8 cellular contexts compared by ENCODE assay signal in the genomic region with DNA sequence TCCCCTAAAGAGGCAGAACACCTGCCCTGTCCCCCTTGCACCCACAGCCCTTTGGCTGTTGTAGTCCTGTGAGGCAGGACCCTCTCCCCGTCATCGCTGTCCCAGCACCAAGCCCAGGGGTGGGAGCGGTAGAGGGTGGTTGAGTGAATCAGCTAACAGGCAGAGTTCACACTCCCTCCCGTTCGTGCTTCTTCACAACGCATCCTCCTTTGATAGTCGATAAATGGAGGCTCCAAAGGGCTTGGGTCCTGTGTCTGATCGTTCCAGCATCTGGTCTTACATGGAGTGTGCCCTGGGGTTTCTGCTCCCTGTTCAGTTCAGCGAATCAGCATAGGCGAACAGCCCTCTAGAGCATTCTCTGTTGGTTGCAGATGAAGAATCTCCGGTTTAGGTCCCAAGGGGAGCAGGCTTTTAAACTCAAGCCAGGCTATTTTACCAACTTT. TPM values are rescaled to one million over a fixed set of nuclear protein-coding genes. Genes with fewer than 3 reads are reported as not detected.
DNase-seq lines count a peak whose midpoint lies in the region; ATAC-seq and TF ChIP-seq lines count a peak whose summit lies in the region.

No MANE protein-coding gene starts in this region.

- H3K36me3 Mint-ChIP-seq in activated naive CD4-positive, alpha-beta T cell treated with anti-CD3 and anti-CD28 coated beads for 36 hours (ENCODE audit: low read depth), result peaks cover 28% of the 10 kb centered on the region
- H3K36me3 Mint-ChIP-seq in activated CD4-positive, alpha-beta memory T cell treated with anti-CD3 and anti-CD28 coated beads for 36 hours, result peaks cover 44% of the 10 kb centered on the region

- H3K9me3 Mint-ChIP-seq in activated naive CD4-positive, alpha-beta T cell treated with anti-CD3 and anti-CD28 coated beads for 36 hours, result no peaks in the 10 kb centered on the region
- H3K9me3 Mint-ChIP-seq in activated CD4-positive, alpha-beta memory T cell treated with anti-CD3 and anti-CD28 coated beads for 36 hours, result no peaks in the 10 kb centered on the region

- intact Hi-C loops in activated naive CD4-positive, alpha-beta T cell treated with anti-CD3 and anti-CD28 coated beads for 36 hours (cut with micrococcal nuclease), result loop anchor here (1.0 to 5.0 kb wide), 8 partner anchors 29 to 552 kb away; partner anchors contain the start of genes CNBP, COPG1, IFT122 and RAB7A
- intact Hi-C loops in activated CD4-positive, alpha-beta memory T cell treated with anti-CD3 and anti-CD28 coated beads for 36 hours (cut with micrococcal nuclease), result loop anchor here (1.0 to 2.0 kb wide), 3 partner anchors 38 to 162 kb away; partner anchors contain the start of genes IFT122 and RAB43

- peak overlapping the region; percentile 70 to 98 (median 85) for H3K4me3 ChIP-seq in skin epidermis

- no peak for TF ChIP-seq CTCF in omental fat pad (IDR thresholded peaks at IDR 0.05)

- H3K4me1 Mint-ChIP-seq in activated naive CD4-positive, alpha-beta T cell treated with anti-CD3 and anti-CD28 coated beads for 36 hours (ENCODE audit: low read depth), result peaks cover 42% of the 10 kb centered on the region
- peaks cover 46% of the 10 kb centered on the region for H3K4me1 Mint-ChIP-seq in activated CD4-positive, alpha-beta memory T cell treated with anti-CD3 and anti-CD28 coated beads for 36 hours (ENCODE audit: low read depth)

- no peak for ATAC-seq in omental fat pad (ENCODE audit: low FRiP score)
- ATAC-seq in GM19463 (IDR thresholded peaks at IDR 0.05; ENCODE audit: unreplicated experiment), result no peak
- no peak for ATAC-seq in HG03354 (IDR thresholded peaks at IDR 0.05; ENCODE audit: poor library complexity, severe bottlenecking, unreplicated experiment)

- peak overlapping the region; percentile 90 for H3K27ac Mint-ChIP-seq in activated naive CD4-positive, alpha-beta T cell treated with anti-CD3 and anti-CD28 coated beads for 36 hours
- H3K27ac Mint-ChIP-seq in activated CD4-positive, alpha-beta memory T cell treated with anti-CD3 and anti-CD28 coated beads for 36 hours, result peak overlapping the region; percentile 89

- peak overlapping the region in 20 of 21 experiments; percentile 74 to 99 (median 95) for H3K27ac ChIP-seq in skin epidermis

- no peak for DNase-seq in activated naive CD4-positive, alpha-beta T cell treated with anti-CD3 and anti-CD28 coated beads for 36 hours
- no peak for DNase-seq in activated naive CD4-positive, alpha-beta T cell treated with Interleukin-2 at 50 U/mL for 16 hours
- DNase-seq in activated CD4-positive, alpha-beta memory T cell treated with anti-CD3 and anti-CD28 coated beads for 36 hours, result no peak
- DNase-seq in glomerular visceral epithelial cell (ENCODE audit: extremely low spot score) (peak; percentile 5), omental fat pad (ENCODE audit: low spot score) (no peak)

- no peaks in the 10 kb centered on the region for H3K27me3 Mint-ChIP-seq in activated naive CD4-positive, alpha-beta T cell treated with anti-CD3 and anti-CD28 coated beads for 36 hours (ENCODE audit: low read depth)
- H3K27me3 Mint-ChIP-seq in activated CD4-positive, alpha-beta memory T cell treated with anti-CD3 and anti-CD28 coated beads for 36 hours, result no peaks in the 10 kb centered on the region

- CTCF ChIA-PET in activated naive CD4-positive, alpha-beta T cell treated with anti-CD3 and anti-CD28 coated beads for 36 hours (lab: Charles Lee), result no interaction called here
- CTCF ChIA-PET in activated CD4-positive, alpha-beta memory T cell treated with anti-CD3 and anti-CD28 coated beads for 36 hours (lab: Charles Lee), result interaction anchor here (0.6 to 2.5 kb wide), 4 partner anchors 38 to 308 kb away, joined by 3 to 9 read pairs (median 4); a partner anchor contains a TSS

- POLR2A ChIA-PET in activated CD4-positive, alpha-beta memory T cell treated with anti-CD3 and anti-CD28 coated beads for 36 hours (lab: Charles Lee), result interaction anchor here (1.7 to 3.1 kb wide), 2 partner anchors 17 to 38 kb away, joined by 5 to 22 read pairs; a partner anchor contains a TSS

- peak overlapping the region; percentile 80 for H3K4me3 Mint-ChIP-seq in activated naive CD4-positive, alpha-beta T cell treated with anti-CD3 and anti-CD28 coated beads for 36 hours
- H3K4me3 Mint-ChIP-seq in activated CD4-positive, alpha-beta memory T cell treated with anti-CD3 and anti-CD28 coated beads for 36 hours, result peak overlapping the region; percentile 82

RNA-seq across cellular contexts. Expression of gene HMCES, which starts 0.8 kb away (rescaled TPM):
- 10 to 100 TPM; 35.0 to 35.8 TPM for total RNA-seq in activated naive CD4-positive, alpha-beta T cell treated with anti-CD3 and anti-CD28 coated beads for 36 hours
- total RNA-seq in activated CD4-positive, alpha-beta memory T cell treated with anti-CD3 and anti-CD28 coated beads for 36 hours, result 10 to 100 TPM; 58.4 to 61.5 TPM
- total RNA-seq in omental fat pad, result 10 to 100 TPM; 25.9 to 30.3 (median 27.1) TPM

RNA-seq across cellular contexts. Expression of gene COPG1, which starts 28.4 kb away (rescaled TPM):
- 100 to 1,000 TPM; 125 to 128 TPM for total RNA-seq in activated naive CD4-positive, alpha-beta T cell treated with anti-CD3 and anti-CD28 coated beads for 36 hours
- 100 to 1,000 TPM; 154 to 162 TPM for total RNA-seq in activated CD4-positive, alpha-beta memory T cell treated with anti-CD3 and anti-CD28 coated beads for 36 hours
- total RNA-seq in omental fat pad, result 100 to 1,000 TPM; 107 to 148 (median 127) TPM
